Comparison of ENCODE assay signal across 8 cellular contexts in the genomic region with DNA sequence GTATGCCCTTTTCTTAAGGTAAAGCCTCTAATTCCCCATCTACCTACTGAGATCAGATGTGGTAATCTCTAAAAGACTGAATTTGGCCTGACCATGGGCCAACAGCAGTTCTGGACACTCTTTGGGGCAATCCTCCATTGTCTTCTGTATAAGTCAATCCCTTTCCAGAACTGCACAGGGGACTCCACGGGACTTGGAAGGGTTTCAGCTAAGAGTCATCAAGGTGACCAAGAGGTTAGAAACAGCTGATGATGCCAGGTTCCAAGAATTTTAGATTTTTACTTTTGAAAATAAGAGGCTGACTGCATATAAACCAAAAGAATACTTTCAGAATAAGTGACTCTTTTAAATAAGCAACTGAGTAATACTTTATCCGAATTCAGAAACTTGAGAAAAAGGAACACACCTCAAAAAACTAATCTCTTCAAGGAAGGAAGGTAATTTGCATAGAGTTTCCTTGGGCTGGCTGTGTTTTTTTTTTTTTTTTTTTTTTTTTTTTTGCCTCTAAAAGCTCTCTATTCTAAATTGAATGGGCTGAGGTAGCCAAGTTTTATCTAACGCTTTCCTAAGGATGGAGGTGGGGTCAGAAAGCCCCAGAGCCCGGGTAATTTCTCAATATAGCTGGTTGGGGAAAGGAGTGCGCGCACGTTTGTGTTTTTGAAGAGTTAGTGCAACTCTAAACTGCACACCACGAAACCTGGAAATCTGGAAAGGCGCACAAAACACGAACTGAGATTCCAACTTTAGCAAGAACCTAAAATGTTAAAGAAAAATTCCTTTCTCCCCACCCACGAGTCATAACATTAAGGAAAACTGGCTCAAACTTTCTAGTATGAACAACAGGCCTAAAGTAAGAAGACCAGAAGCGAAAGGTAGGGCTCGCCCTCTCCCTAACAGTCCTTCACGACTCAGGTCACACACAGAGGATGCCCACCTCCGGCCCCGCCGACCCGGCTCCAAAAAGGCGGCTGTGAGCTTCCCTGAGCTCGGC. TPM values are rescaled to one million over a fixed set of nuclear protein-coding genes. Genes with fewer than 3 reads are reported as not detected.
A peak's percentile ranks its signal among the peaks of the same experiment; 100 is the strongest.
DNase-seq lines count a peak whose midpoint lies in the region; ATAC-seq and TF ChIP-seq lines count a peak whose summit lies in the region.

No MANE protein-coding gene starts in this region.

- TF ChIP-seq CTCF in CD8-positive, alpha-beta T cell (IDR thresholded peaks at IDR 0.05) = no peak
- TF ChIP-seq CTCF in Loucy (conservative IDR thresholded peaks at IDR 0.05; ENCODE audit: low read length) (no peak), coronary artery (IDR thresholded peaks at IDR 0.05) (no peak)

- H3K9me2 ChIP-seq in Loucy (replicated peaks; ENCODE audit: low read depth, low read length) = no peaks in the 10 kb centered on the region

- H3K36me3 ChIP-seq in CD8-positive, alpha-beta T cell (ENCODE audit: insufficient read depth, low read length) = peaks cover 15% of the 10 kb centered on the region
- peaks cover 30% of the 10 kb centered on the region; the same call in 1 of the 2 replicates for H3K36me3 ChIP-seq in Loucy (ENCODE audit: insufficient read depth, low read length)
- peaks cover 27 to 39% of the 10 kb centered on the region in 2 donors for H3K36me3 ChIP-seq in muscle layer of duodenum (ENCODE audit: control insufficient read depth in 1 of 2, insufficient read depth in 2 of 2, low read length in 2 of 2)

- H2AFZ ChIP-seq in Loucy (ENCODE audit: low read length) = no peak overlapping the region

- H3K79me2 ChIP-seq in Loucy (ENCODE audit: insufficient read depth, low read length) = peaks cover 64% of the 10 kb centered on the region

- no peaks in the 10 kb centered on the region for H3K9me3 ChIP-seq in CD8-positive, alpha-beta T cell (ENCODE audit: low read length)
- H3K9me3 ChIP-seq in Loucy (ENCODE audit: insufficient read depth, low read depth, low read length) = no peaks in the 10 kb centered on the region
- no peaks in the 10 kb centered on the region for H3K9me3 ChIP-seq in muscle layer of duodenum (ENCODE audit: control insufficient read depth in 1 of 2, low read length in 2 of 2)

- ATAC-seq in CD8-positive, alpha-beta T cell = no peak
- ATAC-seq in GM18867 (IDR thresholded peaks at IDR 0.05; ENCODE audit: unreplicated experiment) = no peak

- DNase-seq in CD8-positive, alpha-beta T cell = no peak
- DNase-seq in coronary artery (ENCODE audit: low spot score) (no peak), GM19240 (ENCODE audit: insufficient read length, low spot score) (no peak), NCI-H524 treated with DMSO at 0.1 percent for 48 hours (lab: John Stamatoyannopoulos, UW) (no peak), NCI-H2029 treated with DMSO at 0.1 percent for 48 hours (lab: John Stamatoyannopoulos, UW) (no peak)

- H3K4me3 Mint-ChIP-seq in CD8-positive, alpha-beta T cell = peak overlapping the region; percentile 93

- peak overlapping the region; percentile 93 for H3K4me3 ChIP-seq in CD8-positive, alpha-beta T cell (ENCODE audit: low read depth, low read length)
- H3K4me3 ChIP-seq in Loucy (ENCODE audit: low read length, poor library complexity, severe bottlenecking) (peak overlapping the region; percentile 95), coronary artery (peak overlapping the region; percentile 96), muscle layer of duodenum (ENCODE audit: low read depth in 1 of 2, low read length in 2 of 2) (peak overlapping the region; percentile 85 to 90)

- no peaks in the 10 kb centered on the region for H3K27me3 Mint-ChIP-seq in CD8-positive, alpha-beta T cell (ENCODE audit: low read depth)

- H3K9me3 Mint-ChIP-seq in CD8-positive, alpha-beta T cell = no peaks in the 10 kb centered on the region

- POLR2A ChIA-PET in CD8-positive, alpha-beta T cell (lab: Charles Lee) = interaction anchor here (0.6 to 2.9 kb wide), 16 partner anchors 9 to 741 kb away, joined by 3 to 27 read pairs (median 5); partner anchors contain the start of genes DCTN3, DNAJB5, FANCG and PIGO

- peaks cover 54% of the 10 kb centered on the region for H3K4me1 Mint-ChIP-seq in CD8-positive, alpha-beta T cell (ENCODE audit: low read depth)

- H3K4me2 ChIP-seq in Loucy (ENCODE audit: low read depth, low read length, poor library complexity, severe bottlenecking) = peak overlapping the region; percentile 99

- peaks cover 10% of the 10 kb centered on the region for H3F3A ChIP-seq in Loucy (ENCODE audit: low read depth)

- H3K27me3 ChIP-seq in CD8-positive, alpha-beta T cell (ENCODE audit: insufficient read depth, low read length) = no peaks in the 10 kb centered on the region
- H3K27me3 ChIP-seq in Loucy (ENCODE audit: insufficient read depth, low read length, poor library complexity, severe bottlenecking) (no peaks in the 10 kb centered on the region), muscle layer of duodenum (ENCODE audit: low read depth, low read length) (no peaks in the 10 kb centered on the region)

- H3K27ac ChIP-seq in CD8-positive, alpha-beta T cell (ENCODE audit: low read depth, low read length) = peak overlapping the region; percentile 94
- H3K27ac ChIP-seq in coronary artery = peak overlapping the region; percentile 98 to 100
- peak overlapping the region; percentile 97 for H3K27ac ChIP-seq in muscle layer of duodenum (ENCODE audit: low read length)

- peaks cover 49% of the 10 kb centered on the region for H3K4me1 ChIP-seq in CD8-positive, alpha-beta T cell (ENCODE audit: insufficient read depth, low read length)
- H3K4me1 ChIP-seq in Loucy (ENCODE audit: insufficient read depth, low read length, poor library complexity, severe bottlenecking) (peaks cover 45% of the 10 kb centered on the region), muscle layer of duodenum (ENCODE audit: control insufficient read depth in 1 of 2, insufficient read depth in 2 of 2, low read length in 2 of 2) (peaks cover 4 to 38% of the 10 kb centered on the region in 2 donors)

- intact Hi-C loops in CD8-positive, alpha-beta T cell (cut with DNase I, micrococcal nuclease) = loop anchor here in 1 of 2 experiments (2.0 to 10.0 kb wide), 4 partner anchors 188 to 614 kb away; partner anchors contain the start of genes CCL27, DNAI1, FAM219A and TESK1

- CTCF ChIA-PET in CD8-positive, alpha-beta T cell (lab: Charles Lee) = interaction anchor here (0.6 to 14.0 kb wide), 6 partner anchors 20 to 45 kb away, joined by 3 to 147 read pairs (median 4); partner anchors contain the start of genes ATOSB and PIGO

- peaks cover 36% of the 10 kb centered on the region for H3K36me3 Mint-ChIP-seq in CD8-positive, alpha-beta T cell

- H3K27ac Mint-ChIP-seq in CD8-positive, alpha-beta T cell = peak overlapping the region; percentile 97

- peak overlapping the region; percentile 94 for H3K9ac ChIP-seq in Loucy (ENCODE audit: low read depth, low read length, poor library complexity, severe bottlenecking)

- peaks cover 60% of the 10 kb centered on the region for H4K20me1 ChIP-seq in Loucy (ENCODE audit: insufficient read depth, low read length, poor library complexity, severe bottlenecking)

RNA-seq across cellular contexts. Expression of gene VCP, which starts 1.3 kb away (rescaled TPM):
- total RNA-seq in CD8-positive, alpha-beta T cell = 100 to 1,000 TPM; 219 to 231 TPM

RNA-seq across cellular contexts. Expression of gene FANCG, which starts 8.6 kb away (rescaled TPM):
- 10 to 100 TPM; 15.2 to 19.4 TPM for total RNA-seq in CD8-positive, alpha-beta T cell

RNA-seq across cellular contexts. Expression of gene PIGO, which starts 25.3 kb away (rescaled TPM):
- 10 to 100 TPM; 15.1 to 16.4 TPM for total RNA-seq in CD8-positive, alpha-beta T cell

RNA-seq across cellular contexts. Expression of gene STOML2, which starts 31.8 kb away (rescaled TPM):
- total RNA-seq in CD8-positive, alpha-beta T cell = 10 to 100 TPM; 30.5 to 31.3 TPM

RNA-seq across cellular contexts. Expression of gene ATOSB, which starts 44.5 kb away (rescaled TPM):
- 1 to 10 TPM; 2.2 to 2.4 TPM for total RNA-seq in CD8-positive, alpha-beta T cell
